In the genomic region with DNA sequence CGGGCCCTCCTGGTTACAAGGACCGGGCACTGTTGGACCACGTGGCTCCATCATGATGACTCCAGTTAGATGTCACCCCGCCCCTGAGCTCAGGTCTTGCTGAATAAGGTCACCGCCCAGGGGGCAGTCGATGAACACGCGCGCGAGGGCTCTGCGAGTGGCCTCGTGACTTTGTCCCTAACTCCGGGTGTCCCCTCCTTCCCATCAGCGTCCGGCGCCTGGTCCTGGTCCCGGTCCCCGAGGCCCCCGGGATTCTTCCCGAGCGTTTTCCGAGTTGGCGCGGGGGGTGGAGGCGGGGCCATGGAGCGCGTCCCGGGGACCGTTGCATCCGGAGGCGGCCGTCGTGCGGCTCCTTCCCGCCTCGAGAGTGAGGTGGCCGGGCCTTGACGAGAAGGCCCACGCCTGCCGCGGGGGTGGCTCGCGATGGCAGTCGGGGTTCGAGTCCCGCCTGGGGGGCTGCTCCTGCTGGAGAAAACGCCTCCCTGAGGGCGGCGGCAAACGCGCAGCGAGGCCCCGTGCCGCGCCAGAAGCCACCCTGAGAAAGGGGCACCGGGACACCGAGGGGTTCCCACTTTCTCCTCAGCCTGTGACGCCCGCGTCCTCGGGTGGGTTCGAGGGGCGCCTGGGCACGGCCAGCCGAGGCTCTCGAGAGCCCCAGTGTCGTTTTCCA, we compare ENCODE assay signal across 11 cellular contexts. TPM values are rescaled to one million over a fixed set of nuclear protein-coding genes. Genes with fewer than 3 reads are reported as not detected.
A peak's percentile ranks its signal among the peaks of the same experiment; 100 is the strongest.
DNase-seq lines count a peak whose midpoint lies in the region; ATAC-seq and TF ChIP-seq lines count a peak whose summit lies in the region.
"Had no signal": no experiment of that assay in that cellular context is flagged by ENCODE, and none has a peak within 500 bp of the region (broad histone marks: within the 10 kb centered on the region; RNA-seq: fewer than 3 reads in every experiment).

No MANE protein-coding gene starts in this region.

- TF ChIP-seq CTCF in coronary artery (IDR thresholded peaks at IDR 0.05) (no peak), neural progenitor cell (IDR thresholded peaks at IDR 0.05) (no peak)

- peaks cover 24% of the 10 kb centered on the region for H3K4me1 Mint-ChIP-seq in neural progenitor cell

- H3K36me3 ChIP-seq in HUES64 (ENCODE audit: insufficient read depth, low read length) (no peaks in the 10 kb centered on the region), neural progenitor cell (no peaks in the 10 kb centered on the region)
- H3K36me3 ChIP-seq: right lobe of liver had no signal

- no peaks in the 10 kb centered on the region for H3K79me2 ChIP-seq in neural progenitor cell (ENCODE audit: low read depth)

- no peaks in the 10 kb centered on the region for H3K9me3 ChIP-seq in HUES64 (ENCODE audit: insufficient read depth, low read depth, low read length)
- no peaks in the 10 kb centered on the region for H3K9me3 ChIP-seq in neural progenitor cell (ENCODE audit: low read depth)
- H3K9me3 ChIP-seq: mucosa of descending colon, right lobe of liver had no signal

- DNase-seq in Ammon's horn (ENCODE audit: low spot score) (peak; percentile 5), coronary artery (ENCODE audit: low spot score) (no peak), neural progenitor cell (ENCODE audit: low spot score) (peak; percentile 51), SW480 (ENCODE audit: low spot score) (no peak), posterior vena cava (ENCODE audit: low spot score) (no peak)
- DNase-seq: effector CD8-positive, alpha-beta T cell had no signal

- no peaks in the 10 kb centered on the region for H3K9me3 Mint-ChIP-seq in neural progenitor cell

- H3K36me3 Mint-ChIP-seq in neural progenitor cell = peaks cover 3% of the 10 kb centered on the region

- peak overlapping the region; percentile 70 for H2AFZ ChIP-seq in neural progenitor cell (replicated peaks)

- ATAC-seq in GM19023 (IDR thresholded peaks at IDR 0.05; ENCODE audit: unreplicated experiment) (no peak), GM18520 (IDR thresholded peaks at IDR 0.05; ENCODE audit: unreplicated experiment) (no peak)

- H3K4me1 ChIP-seq in HUES64 (ENCODE audit: insufficient read depth, low read length) (peaks cover 9% of the 10 kb centered on the region), neural progenitor cell (peaks cover 21% of the 10 kb centered on the region)

- peaks cover 37% of the 10 kb centered on the region for H3K27me3 Mint-ChIP-seq in neural progenitor cell (ENCODE audit: insufficient read depth, low read depth)

- H3F3A ChIP-seq in neural progenitor cell (ENCODE audit: low read depth) = peaks cover 24% of the 10 kb centered on the region

- H3K4me2 ChIP-seq in neural progenitor cell = peak overlapping the region; percentile 90

- H3K27me3 ChIP-seq in HUES64 (ENCODE audit: insufficient read depth, low read length) (peaks cover 74% of the 10 kb centered on the region), neural progenitor cell (peaks cover 100% of the 10 kb centered on the region)

- H3K4me3 Mint-ChIP-seq in neural progenitor cell = peak overlapping the region; percentile 67

- WGBS in HUES64 = 4% methylated on average over 67 of the region's 67 CpGs

- intact Hi-C loops in posterior vena cava (cut with DNase I) = no loop called here

- H3K4me3 ChIP-seq in HUES64 (ENCODE audit: low read length) (peak overlapping the region; percentile 67), coronary artery (peak overlapping the region; percentile 70), neural progenitor cell (peak overlapping the region; percentile 44)
- H3K4me3 ChIP-seq: mucosa of descending colon had no signal

- H4K20me1 ChIP-seq in neural progenitor cell (ENCODE audit: low read depth) = peaks cover 54% of the 10 kb centered on the region

- H3K27ac ChIP-seq in HUES64 (ENCODE audit: low read depth, low read length) (no peak overlapping the region), coronary artery (peak overlapping the region in 1 of 2 donors; percentile 47), neural progenitor cell (no peak overlapping the region)
- H3K27ac ChIP-seq: right lobe of liver had no signal

- H3K9ac ChIP-seq in HUES64 (ENCODE audit: low read depth, low read length) (no peak overlapping the region), neural progenitor cell (no peak overlapping the region)

- H3K27ac Mint-ChIP-seq in neural progenitor cell = no peak overlapping the region

RNA-seq across cellular contexts. Expression of a gene that starts 0.6 kb away (rescaled TPM):
- polyA plus RNA-seq in HUES64 (2013, experiment 1 of 2) = 10.3 TPM
- polyA plus RNA-seq in HUES64 (2013, experiment 2 of 2) = 11.8 TPM
- total RNA-seq in neural progenitor cell (ENCODE audit: low replicate concordance) = 5.6 and 10.5 TPM in 2 replicates
- total RNA-seq in posterior vena cava = 1 to 10 TPM; 1.8 to 3.3 TPM

Comparison
In these comparisons a context has a peak if more than half of its experiments do, and no peak if none do; other contexts are left out.
1. DNase-seq: peak in Ammon's horn (single experiment) and neural progenitor cell (single experiment); none in coronary artery (single experiment), SW480 (single experiment) and posterior vena cava (single experiment).
2. Peak in every context shown above with its lines, with median percentiles within 50 percentile points of each other: H3K4me3 ChIP-seq.